8 cellular contexts compared by ENCODE assay signal in genomic region chr10:103592186-103593021, GRCh38.
A peak's percentile ranks its signal among the peaks of the same experiment; 100 is the strongest.
DNase-seq lines count a peak whose midpoint lies in the region; ATAC-seq and TF ChIP-seq lines count a peak whose summit lies in the region.

No MANE protein-coding gene starts in this region.

- CTCF ChIA-PET in naive thymus-derived CD4-positive, alpha-beta T cell (lab: Charles Lee) = interaction anchor here (0.7 to 1.2 kb wide), 7 partner anchors 10 to 104 kb away, joined by 3 to 5 read pairs (median 4); no protein-coding TSS in a partner anchor

- H3K27ac Mint-ChIP-seq in naive thymus-derived CD4-positive, alpha-beta T cell = peak overlapping the region in 1 of 9 donors; percentile 28

- no peaks in the 10 kb centered on the region for H3K27me3 Mint-ChIP-seq in naive thymus-derived CD4-positive, alpha-beta T cell

- ATAC-seq in GM18511 (IDR thresholded peaks at IDR 0.05; ENCODE audit: unreplicated experiment) (peak; percentile 64), HG03439 (IDR thresholded peaks at IDR 0.05; ENCODE audit: unreplicated experiment) (no peak)
- ATAC-seq in naive thymus-derived CD4-positive, alpha-beta T cell = peak; percentile 74

- intact Hi-C loops in naive thymus-derived CD4-positive, alpha-beta T cell (cut with micrococcal nuclease) = no loop called here

- H3K4me3 Mint-ChIP-seq in naive thymus-derived CD4-positive, alpha-beta T cell = peak overlapping the region in 1 of 10 donors; percentile 38

- peaks cover 0 to 2% (median 0%) of the 10 kb centered on the region in 11 donors for H3K9me3 Mint-ChIP-seq in naive thymus-derived CD4-positive, alpha-beta T cell

- peaks cover 0 to 4% (median 0%) of the 10 kb centered on the region in 7 donors for H3K4me1 Mint-ChIP-seq in naive thymus-derived CD4-positive, alpha-beta T cell

- POLR2A ChIA-PET in naive thymus-derived CD4-positive, alpha-beta T cell (lab: Charles Lee) = interaction anchor here (0.5 kb wide), 1 partner anchor 165 kb away, joined by 4 read pairs; no protein-coding TSS in a partner anchor

- H3K27ac ChIP-seq in WERI-Rb-1 = no peak overlapping the region
- H3K27ac ChIP-seq in naive thymus-derived CD4-positive, alpha-beta T cell (ENCODE audit: low read depth, low read length) = no peak overlapping the region

- H3K9me3 ChIP-seq in WERI-Rb-1 (ENCODE audit: severe bottlenecking) = peaks cover 4% of the 10 kb centered on the region
- H3K9me3 ChIP-seq in naive thymus-derived CD4-positive, alpha-beta T cell (ENCODE audit: control insufficient read depth in 2 of 3, low read length in 3 of 3) = no peaks in the 10 kb centered on the region

- no peaks in the 10 kb centered on the region; the same call in 1 of the 2 replicates for H3K36me3 ChIP-seq in WERI-Rb-1
- H3K36me3 ChIP-seq in naive thymus-derived CD4-positive, alpha-beta T cell (ENCODE audit: control insufficient read depth in 2 of 3, insufficient read depth in 3 of 3, low read length in 3 of 3) = no peaks in the 10 kb centered on the region

- DNase-seq in AG09309 (ENCODE audit: low read depth) (no peak), HuH-7 (ENCODE audit: low spot score) (peak; percentile 92), WERI-Rb-1 (peak; percentile 70), dedifferentiated amniotic fluid mesenchymal stem cell (ENCODE audit: extremely low spot score) (no peak)
- peak; percentile 10 for DNase-seq in effector CD8-positive, alpha-beta T cell (lab: John Stamatoyannopoulos, UW)
- peak in 4 of 9 donors; percentile 20 to 38 (median 26) for DNase-seq in naive thymus-derived CD4-positive, alpha-beta T cell

- no peaks in the 10 kb centered on the region for H3K36me3 Mint-ChIP-seq in naive thymus-derived CD4-positive, alpha-beta T cell

- H3K4me3 ChIP-seq in AG09309 (ENCODE audit: control insufficient read depth, low read depth, low read length) (no peak overlapping the region), WERI-Rb-1 (ENCODE audit: low read depth, low read length) (no peak overlapping the region)
- H3K4me3 ChIP-seq in naive thymus-derived CD4-positive, alpha-beta T cell (ENCODE audit: low read length) = no peak overlapping the region

- peak; percentile 71 for TF ChIP-seq CTCF in AG09309 (IDR thresholded peaks at IDR 0.05; ENCODE audit: control insufficient read depth, insufficient read depth, low read depth, low read length, missing control alignments)
- peak; percentile 88 for TF ChIP-seq CTCF in WERI-Rb-1 (IDR thresholded peaks at IDR 0.05; ENCODE audit: low read depth, low read length)

- H3K4me1 ChIP-seq in naive thymus-derived CD4-positive, alpha-beta T cell (ENCODE audit: control insufficient read depth in 2 of 2, insufficient read depth in 2 of 2, low read length in 2 of 2) = no peaks in the 10 kb centered on the region

- no peaks in the 10 kb centered on the region for H3K27me3 ChIP-seq in WERI-Rb-1 (ENCODE audit: insufficient read depth, low read depth, severe bottlenecking)
- no peaks in the 10 kb centered on the region for H3K27me3 ChIP-seq in naive thymus-derived CD4-positive, alpha-beta T cell (ENCODE audit: control insufficient read depth in 2 of 2, insufficient read depth in 2 of 2, low read length in 2 of 2)

Comparison
In these comparisons a context has a peak if more than half of its experiments do, and no peak if none do; other contexts are left out.
1. DNase-seq: peak in HuH-7 (single experiment), WERI-Rb-1 (single experiment) and effector CD8-positive, alpha-beta T cell (single experiment); none in AG09309 (single experiment) and dedifferentiated amniotic fluid mesenchymal stem cell (single experiment).